8 cellular contexts compared by ENCODE assay signal in the genomic region with DNA sequence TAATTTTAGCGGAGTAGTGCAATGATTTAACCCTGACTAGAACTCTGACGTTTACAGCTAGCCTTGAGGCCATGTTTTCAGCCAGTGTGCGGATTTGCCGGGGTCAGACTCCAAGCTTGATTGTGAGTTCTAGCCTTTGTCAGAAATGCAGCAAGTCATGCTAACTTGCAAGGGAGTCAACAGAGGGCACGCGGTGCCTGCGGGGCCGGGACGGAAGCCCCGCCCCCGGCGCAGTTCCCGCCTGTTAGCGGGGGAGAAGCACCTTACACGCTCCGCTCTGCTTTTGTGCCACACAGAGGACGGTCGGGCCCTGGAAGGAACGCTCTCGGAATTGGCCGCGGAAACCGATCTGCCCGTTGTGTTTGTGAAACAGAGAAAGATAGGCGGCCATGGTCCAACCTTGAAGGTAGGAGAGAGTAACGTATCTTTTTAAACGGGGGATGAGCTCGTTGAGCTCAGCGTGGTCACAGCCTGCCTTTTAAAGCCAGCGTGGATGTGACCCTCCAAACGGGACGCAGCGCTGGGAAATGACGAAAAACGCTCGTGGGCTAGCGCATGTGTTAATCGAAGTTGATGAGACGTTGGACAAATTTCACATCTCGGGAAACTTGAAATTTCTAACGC. TPM values are rescaled to one million over a fixed set of nuclear protein-coding genes. Genes with fewer than 3 reads are reported as not detected.
DNase-seq lines count a peak whose midpoint lies in the region; ATAC-seq and TF ChIP-seq lines count a peak whose summit lies in the region.

No MANE protein-coding gene starts in this region.

- H3K9me3 ChIP-seq in GM23248 (ENCODE audit: low read depth): no peaks in the 10 kb centered on the region

- peak overlapping the region; percentile 96 for H3K4me3 ChIP-seq in GM23248

- H4K20me1 ChIP-seq in GM23248 (ENCODE audit: insufficient read depth): peaks cover 7% of the 10 kb centered on the region; the same call in 1 of the 2 replicates

- peaks cover 69% of the 10 kb centered on the region for H3K79me2 ChIP-seq in GM23248 (ENCODE audit: insufficient read depth)

- peaks cover 47% of the 10 kb centered on the region for H3F3A ChIP-seq in GM23248 (ENCODE audit: insufficient read depth)

- peak overlapping the region; percentile 94 for H3K4me3 Mint-ChIP-seq in activated T-helper 17 cell treated with anti-CD3 and anti-CD28 coated beads, Interleukin-2, amount 50 U/mL, for 72 hours
- H3K4me3 Mint-ChIP-seq in natural killer cell: peak overlapping the region; percentile 98

- peak overlapping the region; percentile 96 for H3K27ac Mint-ChIP-seq in activated T-helper 17 cell treated with anti-CD3 and anti-CD28 coated beads, Interleukin-2, amount 50 U/mL, for 72 hours
- peak overlapping the region; percentile 97 to 99 for H3K27ac Mint-ChIP-seq in natural killer cell

- peak overlapping the region; percentile 99 for H3K27ac ChIP-seq in GM23248

- H3K36me3 ChIP-seq in GM23248 (ENCODE audit: low read depth): peaks cover 26% of the 10 kb centered on the region

- no peaks in the 10 kb centered on the region for H3K27me3 ChIP-seq in GM23248 (replicated peaks; ENCODE audit: insufficient read depth)

- no peak overlapping the region for H2AFZ ChIP-seq in GM23248

- peaks cover 22% of the 10 kb centered on the region for H3K4me1 Mint-ChIP-seq in activated T-helper 17 cell treated with anti-CD3 and anti-CD28 coated beads, Interleukin-2, amount 50 U/mL, for 72 hours
- peaks cover 50 to 54% of the 10 kb centered on the region in 2 donors for H3K4me1 Mint-ChIP-seq in natural killer cell

- 1 to 2% methylated on average over 41 of the region's 41 CpGs for WGBS in GM23248 (ENCODE audit: low coverage in 1 of 2, low lambda C conversion rate in 2 of 2, missing lambda C conversion rate in 2 of 2), 2 experiments

- DNase-seq in DMS79 (lab: John Stamatoyannopoulos, UW) (peak; percentile 84), GM23248 (peak; percentile 88), LHCN-M2 (ENCODE audit: low read depth) (peak; percentile 81), RPMI7951 (ENCODE audit: low read depth) (peak; percentile 90), fibroblast of peridontal ligament (ENCODE audit: extremely low read depth) (peak; percentile 72), natural killer cell (peak; percentile 76)
- DNase-seq in stimulated activated naive CD8-positive, alpha-beta T cell treated with anti-CD3 and anti-CD28 coated beads, Interleukin-15, Interleukin-2, amounts not matched to agents 100 U/mL and 50 U/mL, for 24 hours: peak; percentile 85

- peak overlapping the region; percentile 99 for H3K9ac ChIP-seq in GM23248

- peaks cover 73% of the 10 kb centered on the region for H3K36me3 Mint-ChIP-seq in activated T-helper 17 cell treated with anti-CD3 and anti-CD28 coated beads, Interleukin-2, amount 50 U/mL, for 72 hours (ENCODE audit: low read depth)
- peaks cover 11% of the 10 kb centered on the region for H3K36me3 Mint-ChIP-seq in natural killer cell

- H3K4me2 ChIP-seq in GM23248 (ENCODE audit: unreplicated experiment): peak overlapping the region; percentile 90

- no peak for TF ChIP-seq CTCF in natural killer cell (IDR thresholded peaks at IDR 0.05)

- H3K27me3 Mint-ChIP-seq in activated T-helper 17 cell treated with anti-CD3 and anti-CD28 coated beads, Interleukin-2, amount 50 U/mL, for 72 hours: no peaks in the 10 kb centered on the region
- H3K27me3 Mint-ChIP-seq in natural killer cell (ENCODE audit: low read depth in 2 of 2): no peaks in the 10 kb centered on the region

- H3K4me1 ChIP-seq in GM23248 (ENCODE audit: insufficient read depth): peaks cover 36% of the 10 kb centered on the region

- intact Hi-C loops in natural killer cell (cut with micrococcal nuclease): loop anchor here (5.0 kb wide), 2 partner anchors 71 to 226 kb away; partner anchors contain the start of genes HCFC2 and TXNRD1

- peak; percentile 68 for ATAC-seq in activated T-helper 17 cell treated with anti-CD3 and anti-CD28 coated beads, Interleukin-2, amount 50 U/mL, for 72 hours (replicated peaks)
- peak; percentile 69 to 83 (median 71) for ATAC-seq in natural killer cell
- peak; percentile 76 for ATAC-seq in stimulated activated naive CD8-positive, alpha-beta T cell treated with anti-CD3 and anti-CD28 coated beads, Interleukin-15, Interleukin-2, amounts not matched to agents 100 U/mL and 50 U/mL, for 24 hours

- in situ Hi-C loops in GM23248 (cut with MboI): no loop called here

- H3K9me2 ChIP-seq in GM23248 (ENCODE audit: insufficient read depth): no peaks in the 10 kb centered on the region

- H3K9me3 Mint-ChIP-seq in activated T-helper 17 cell treated with anti-CD3 and anti-CD28 coated beads, Interleukin-2, amount 50 U/mL, for 72 hours: no peaks in the 10 kb centered on the region
- H3K9me3 Mint-ChIP-seq in natural killer cell: no peaks in the 10 kb centered on the region

RNA-seq across cellular contexts. Expression of gene EID3, which starts 14.8 kb away (rescaled TPM):
- 6.9 and 9.0 TPM in 2 replicates for total RNA-seq in GM23248 (2014; rRNA removed; shearing (Covaris generic))
- 5.3 and 5.7 TPM in 2 replicates for polyA plus RNA-seq in GM23248 (2016; fragmentation: Nextera tagmentation; extraction: Ambion mirVana)
- total RNA-seq in LHCN-M2 (2014; rRNA removed): 2.2 and 4.0 TPM in 2 replicates
- 1.4 TPM for polyA plus RNA-seq in LHCN-M2 (2012)
- total RNA-seq in RPMI7951 (2014; rRNA removed; shearing (Covaris generic)): 0.68 and 0.72 TPM in 2 replicates
- 1 to 10 TPM; 3.0 to 7.3 TPM for total RNA-seq in activated T-helper 17 cell treated with anti-CD3 and anti-CD28 coated beads, Interleukin-2, amount 50 U/mL, for 72 hours
- total RNA-seq in natural killer cell: 10 to 100 TPM; 10.4 to 13.0 (median 12.7) TPM

Comparison
In these comparisons a context has a peak if more than half of its experiments do, and no peak if none do; other contexts are left out.
1. Peak in every context shown above with its lines: DNase-seq, ATAC-seq, H3K4me3 ChIP-seq and H3K27ac ChIP-seq.